ENCODE assay signal across 20 cellular contexts in genomic region chr6:40022867-40023266, GRCh38.
"Had no signal": no experiment of that assay in that cellular context is flagged by ENCODE, and none has a peak within 500 bp of the region (broad histone marks: within the 10 kb centered on the region; RNA-seq: fewer than 3 reads in every experiment).

No MANE protein-coding gene starts in this region.

- H3K4me1 ChIP-seq: esophagus squamous epithelium, gastroesophageal sphincter, neural progenitor cell, uterus had no signal

- H2AFZ ChIP-seq: neural progenitor cell had no signal

- H3K27me3 ChIP-seq: neural progenitor cell, ovary, uterus had no signal

- H3K9me3 ChIP-seq: ovary, uterus had no signal

- H3K36me3 ChIP-seq: esophagus squamous epithelium, gastroesophageal sphincter, neural progenitor cell, ovary, uterus had no signal

- DNase-seq: dermis blood vessel endothelial cell; esophagus squamous epithelium; foreskin fibroblast; glutamatergic neuron; immature natural killer cell; left cardiac atrium; left ventricle myocardium superior; mesenchymal stem cell; midbrain; nucleus accumbens; ovary; right cardiac atrium; stimulated activated CD4-positive, alpha-beta T cell treated with anti-CD3 and anti-CD28 coated beads, Interleukin-2, amount 100 ng/mL, for 48 hours; stimulated activated naive CD4-positive, alpha-beta T cell treated with Interleukin-2 at 50 U/mL for 16 hours; uterus had no signal

- H3K4me3 ChIP-seq: esophagus squamous epithelium, gastroesophageal sphincter, lung, neural progenitor cell, ovary, smooth muscle cell, uterus had no signal

- ATAC-seq: gastroesophageal sphincter; left cardiac atrium; left ventricle myocardium superior; natural killer cell treated with Interleukin-12 subunit alpha and Interleukin-12 subunit beta and Interleukin-15 and Interleukin-18, amount 100 ng/mL, for 72 hours; right cardiac atrium had no signal

- H3K27ac ChIP-seq: esophagus squamous epithelium, gastroesophageal sphincter, neural progenitor cell, ovary, uterus had no signal

- H3K9ac ChIP-seq: neural progenitor cell had no signal

- H3K4me2 ChIP-seq: neural progenitor cell, smooth muscle cell had no signal
